In the genomic region with DNA sequence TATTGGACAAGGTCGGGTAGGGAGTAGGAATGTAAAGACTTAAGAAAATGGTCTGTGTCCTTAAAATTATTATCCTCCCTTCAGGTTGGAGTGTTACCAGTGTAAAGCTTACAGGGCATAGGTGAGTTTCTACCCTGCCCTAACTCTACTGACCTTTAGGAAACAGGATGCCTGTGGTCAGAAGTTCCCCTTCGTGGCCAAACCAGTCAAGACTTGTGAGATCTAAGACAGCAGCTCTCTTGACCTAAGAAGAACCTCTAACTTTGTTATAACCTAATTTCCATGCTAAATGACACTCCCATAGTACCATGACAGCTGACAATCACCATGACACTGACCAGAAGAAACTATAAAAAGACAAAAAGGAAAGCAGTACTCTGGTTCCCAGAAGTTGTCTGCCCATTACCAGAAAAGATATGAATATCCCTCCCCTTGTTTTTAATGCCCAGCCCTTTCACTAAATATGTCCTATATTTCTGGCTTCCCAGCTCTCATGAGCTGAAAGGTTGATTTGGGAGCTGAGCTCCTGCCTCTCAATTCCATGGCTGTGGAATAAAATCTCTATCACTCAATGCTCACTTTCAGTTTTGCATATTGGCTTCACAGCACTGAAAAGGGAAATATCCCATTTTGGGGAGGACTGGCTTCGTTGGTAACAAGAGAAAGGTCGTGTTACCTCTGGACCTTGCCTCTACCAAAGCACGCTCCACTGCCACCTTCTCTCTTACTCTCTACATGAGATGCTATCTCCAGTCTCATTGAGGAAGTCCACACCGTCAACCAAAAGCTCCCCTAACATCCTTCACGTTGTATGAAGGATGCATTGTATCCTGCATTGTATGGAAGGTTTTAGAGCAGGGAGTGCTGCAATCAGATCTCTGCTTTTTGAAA, we compare ENCODE assay signal across 12 cellular contexts.
DNase-seq lines count a peak whose midpoint lies in the region; ATAC-seq and TF ChIP-seq lines count a peak whose summit lies in the region.
"Had no signal": no experiment of that assay in that cellular context is flagged by ENCODE, and none has a peak within 500 bp of the region (broad histone marks: within the 10 kb centered on the region; RNA-seq: fewer than 3 reads in every experiment).

No MANE protein-coding gene starts in this region.

- H3K4me1 Mint-ChIP-seq in activated naive CD4-positive, alpha-beta T cell treated with anti-CD3 and anti-CD28 coated beads for 36 hours (ENCODE audit: low read depth) = no peaks in the 10 kb centered on the region
- H3K4me1 Mint-ChIP-seq: naive B cell had no signal

- H3K27me3 ChIP-seq in GM06990 (replicated peaks; ENCODE audit: control insufficient read depth, insufficient read depth, low read length) = no peaks in the 10 kb centered on the region

- H3K4me3 ChIP-seq in GM06990 (replicated peaks; ENCODE audit: low read depth, low read length) = 0 out of 2 replicates have a peak overlapping the region, but pooled peaks have one; percentile 10

- DNase-seq in GM06990 (ENCODE audit: extremely low read depth, insufficient read length) (no peak), cerebellum (ENCODE audit: low spot score) (no peak), SIG-M5 treated with dmso at 0.1 percent for 504 hours (lab: John Stamatoyannopoulos, UW; ENCODE audit: unreplicated experiment) (no peak)
- DNase-seq in activated naive CD4-positive, alpha-beta T cell treated with anti-CD3 and anti-CD28 coated beads for 36 hours = no peak
- no peak for DNase-seq in activated CD4-positive, alpha-beta T cell treated with anti-CD3 and anti-CD28 coated beads, Interleukin-2, amount 50 U/mL, for 1 hour
- DNase-seq: H9; naive B cell; stimulated activated naive CD4-positive, alpha-beta T cell; SW 1271 had no signal

- CTCF ChIA-PET in activated naive CD4-positive, alpha-beta T cell treated with anti-CD3 and anti-CD28 coated beads for 36 hours (lab: Charles Lee) = no interaction called here

- peaks cover 2% of the 10 kb centered on the region for H3K27me3 Mint-ChIP-seq in activated naive CD4-positive, alpha-beta T cell treated with anti-CD3 and anti-CD28 coated beads for 36 hours (ENCODE audit: low read depth)

- no peaks in the 10 kb centered on the region for H3K36me3 ChIP-seq in GM06990 (ENCODE audit: control insufficient read depth, insufficient read depth, low read length)

- H3K27ac Mint-ChIP-seq in activated naive CD4-positive, alpha-beta T cell treated with anti-CD3 and anti-CD28 coated beads for 36 hours = no peak overlapping the region
- H3K27ac Mint-ChIP-seq: H9 had no signal

- H3K36me3 Mint-ChIP-seq in activated naive CD4-positive, alpha-beta T cell treated with anti-CD3 and anti-CD28 coated beads for 36 hours (ENCODE audit: low read depth) = no peaks in the 10 kb centered on the region
- H3K36me3 Mint-ChIP-seq: naive B cell had no signal

- no peaks in the 10 kb centered on the region for H3K9me3 Mint-ChIP-seq in activated naive CD4-positive, alpha-beta T cell treated with anti-CD3 and anti-CD28 coated beads for 36 hours
- H3K9me3 Mint-ChIP-seq: H9 had no signal

- no peak for TF ChIP-seq CTCF in GM06990 (IDR thresholded peaks at IDR 0.05; ENCODE audit: insufficient read depth, low read length, poor library complexity, severe bottlenecking)

- ATAC-seq in GM19324 (IDR thresholded peaks at IDR 0.05; ENCODE audit: low FRiP score, unreplicated experiment) (peak; percentile 76), HG02678 (IDR thresholded peaks at IDR 0.05; ENCODE audit: unreplicated experiment) (peak; percentile 78), HG03442 (IDR thresholded peaks at IDR 0.05; ENCODE audit: unreplicated experiment) (peak; percentile 90)

- intact Hi-C loops in activated naive CD4-positive, alpha-beta T cell treated with anti-CD3 and anti-CD28 coated beads for 36 hours (cut with micrococcal nuclease) = no loop called here

- H3K4me3 Mint-ChIP-seq in activated naive CD4-positive, alpha-beta T cell treated with anti-CD3 and anti-CD28 coated beads for 36 hours = no peak overlapping the region
- H3K4me3 Mint-ChIP-seq: H9, naive B cell had no signal
